34 cellular contexts compared by ENCODE assay signal in genomic region chr6:43416935-43417334, GRCh38. TPM values are rescaled to one million over a fixed set of nuclear protein-coding genes. Genes with fewer than 3 reads are reported as not detected.
"Had no signal": no experiment of that assay in that cellular context is flagged by ENCODE, and none has a peak within 500 bp of the region (broad histone marks: within the 10 kb centered on the region; RNA-seq: fewer than 3 reads in every experiment).

No MANE protein-coding gene starts in this region.

- ATAC-seq: activated naive CD4-positive, alpha-beta T cell treated with anti-CD3 and anti-CD28 coated beads, Interleukin-2, amount 50 U/mL, for 72 hours; activated naive CD8-positive, alpha-beta T cell treated with anti-CD3 and anti-CD28 coated beads, Interleukin-2, amount 50 U/mL, for 24 hours; activated T-cell treated with anti-CD3 and anti-CD28 coated beads, Interleukin-2, amount 50 U/mL, for 4 hours; activated T-cell treated with anti-CD3 and anti-CD28 coated beads, Interleukin-2, amount 50 U/mL, for 72 hours; activated T-helper 17 cell treated with anti-CD3 and anti-CD28 coated beads, Interleukin-2, amount 50 U/mL, for 72 hours; body of pancreas had no signal

- H3K27me3 ChIP-seq: adrenal gland, ascending aorta, body of pancreas, brain microvascular endothelial cell, breast epithelium had no signal

- FAIRE-seq: astrocyte, bronchial epithelial cell had no signal

- H3K27ac ChIP-seq: adrenal gland, ascending aorta, body of pancreas, brain microvascular endothelial cell, breast epithelium, cardiac muscle cell had no signal

- DNase-seq: activated effector memory CD4-positive, alpha-beta T cell treated with anti-CD3 and anti-CD28 coated beads, Interleukin-2, amount 50 U/mL, for 16 hours; activated effector memory CD4-positive, alpha-beta T cell treated with Interleukin-2 at 50 U/mL for 16 hours; activated gamma-delta T cell; activated gamma-delta T cell treated with Interleukin-2 at 50 U/mL for 16 hours; activated naive CD4-positive, alpha-beta T cell; activated naive CD4-positive, alpha-beta T cell treated with anti-CD3 and anti-CD28 coated beads for 36 hours; activated naive CD4-positive, alpha-beta T cell treated with anti-CD3 and anti-CD28 coated beads, Interleukin-2, amount 10 ng/mL, durations not matched to agents 7 days and 5 days; activated naive CD4-positive, alpha-beta T cell treated with anti-CD3 and anti-CD28 coated beads, Interleukin-2, amount 50 U/mL, for 16 hours; activated naive CD4-positive, alpha-beta T cell treated with Interleukin-2 at 50 U/mL for 16 hours; activated naive CD8-positive, alpha-beta T cell treated with anti-CD3 and anti-CD28 coated beads for 36 hours; activated naive CD8-positive, alpha-beta T cell treated with anti-CD3 and anti-CD28 coated beads, Interleukin-2, amount 10 ng/mL, durations not matched to agents 7 days and 5 days; activated naive CD8-positive, alpha-beta T cell treated with anti-CD3 and anti-CD28 coated beads, Interleukin-2, amount 50 U/mL, for 24 hours; activated T-cell treated with anti-CD3 and anti-CD28 coated beads, Interleukin-2, amount 50 U/mL, for 1 hour; activated T-cell treated with anti-CD3 and anti-CD28 coated beads, Interleukin-2, amount 50 U/mL, for 24 hours; activated T-cell treated with anti-CD3 and anti-CD28 coated beads, Interleukin-2, amount 50 U/mL, for 4 hours; activated T-cell treated with anti-CD3 and anti-CD28 coated beads, Interleukin-2, amount 50 U/mL, for 48 hours; activated T-cell treated with anti-CD3 and anti-CD28 coated beads, Interleukin-2, amount 50 U/mL, for 72 hours; adrenal gland; amniotic stem cell; amygdala; anterior cingulate cortex; aorta; body of pancreas; brain microvascular endothelial cell; caudate nucleus; central memory CD4-positive, alpha-beta T cell; cerebellar nuclear complex had no signal

- H3K4me1 ChIP-seq: adrenal gland, ascending aorta, body of pancreas, breast epithelium had no signal

- H3K36me3 ChIP-seq: adrenal gland, ascending aorta, brain microvascular endothelial cell, breast epithelium, cardiac muscle cell had no signal

- H3K9me3 ChIP-seq: adrenal gland, ascending aorta, body of pancreas, breast epithelium had no signal

- H3K4me3 ChIP-seq: adrenal gland, ascending aorta, body of pancreas, breast epithelium, cardiac muscle cell had no signal

RNA-seq across cellular contexts. Expression of gene DLK2, which starts 38.4 kb away (rescaled TPM):
- total RNA-seq: aorta, ascending aorta, body of pancreas had no signal
- polyA plus RNA-seq: aorta had no signal
